In the genomic region with DNA sequence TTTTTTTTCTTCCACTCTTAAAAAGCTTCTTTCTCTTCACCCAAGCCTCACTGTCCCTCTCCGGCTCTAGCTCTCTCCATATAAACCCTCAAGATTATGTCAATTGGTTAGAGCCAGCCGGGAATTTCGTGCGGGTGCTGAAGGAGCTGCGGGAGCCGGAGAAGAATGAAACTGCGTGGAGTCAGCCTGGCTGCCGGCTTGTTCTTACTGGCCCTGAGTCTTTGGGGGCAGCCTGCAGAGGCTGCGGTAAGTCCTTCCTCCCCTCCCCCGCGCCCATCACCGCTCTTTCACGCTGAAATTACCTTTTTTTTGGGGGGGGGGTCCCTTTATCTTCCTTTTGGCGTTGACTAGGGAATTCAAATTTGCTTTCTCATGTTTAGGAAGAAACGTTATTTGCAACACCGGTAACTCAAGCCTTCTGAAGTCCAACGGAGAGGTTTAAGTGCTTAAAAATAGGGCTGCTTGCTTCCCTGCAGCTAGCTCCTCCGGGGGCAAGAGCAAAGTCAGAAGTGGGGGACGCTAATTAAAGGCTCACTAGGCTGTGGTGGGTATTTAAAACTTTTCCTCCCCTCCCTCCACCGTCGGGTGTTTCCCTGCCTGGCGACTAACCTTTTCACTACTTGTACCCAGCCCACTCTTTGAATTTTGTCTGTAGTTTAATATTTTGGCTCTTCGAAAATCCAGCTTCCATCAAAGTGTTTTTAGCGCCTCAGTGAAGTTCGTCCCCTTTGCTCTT, we compare ENCODE assay signal across 8 cellular contexts. TPM values are rescaled to one million over a fixed set of nuclear protein-coding genes. Genes with fewer than 3 reads are reported as not detected.
A peak's percentile ranks its signal among the peaks of the same experiment; 100 is the strongest.
DNase-seq lines count a peak whose midpoint lies in the region; ATAC-seq, FAIRE-seq and TF ChIP-seq lines count a peak whose summit lies in the region.

No MANE protein-coding gene starts in this region.

- peak overlapping the region; percentile 61 for H3K9ac ChIP-seq in endothelial cell of umbilical vein (replicated peaks; ENCODE audit: extremely low read depth, insufficient read depth, low read length)

- no peak for TF ChIP-seq POLR2A in endothelial cell of umbilical vein (IDR thresholded peaks at IDR 0.05; ENCODE audit: low read depth, low read length)

- no peak for ATAC-seq in naive thymus-derived CD8-positive, alpha-beta T cell
- ATAC-seq in HG03280 (IDR thresholded peaks at IDR 0.05; ENCODE audit: unreplicated experiment), result no peak
- ATAC-seq in HG02885 (IDR thresholded peaks at IDR 0.05; ENCODE audit: poor library complexity, unreplicated experiment), result no peak

- H3K9me1 ChIP-seq in endothelial cell of umbilical vein (replicated peaks; ENCODE audit: control insufficient read depth, extremely low read depth, insufficient read depth, low read length), result no peaks in the 10 kb centered on the region

- peaks cover 0 to 6% (median 2%) of the 10 kb centered on the region in 7 donors for H3K9me3 Mint-ChIP-seq in CD14-positive monocyte
- peaks cover 0 to 2% (median 0%) of the 10 kb centered on the region in 9 donors for H3K9me3 Mint-ChIP-seq in naive thymus-derived CD8-positive, alpha-beta T cell

- CTCF ChIA-PET in endothelial cell of umbilical vein (lab: Charles Lee), result interaction anchor here (3.8 kb wide), 1 partner anchor 215 kb away, joined by 15 read pairs; no protein-coding TSS in a partner anchor

- peaks cover 6% of the 10 kb centered on the region for H3K4me1 Mint-ChIP-seq in CD14-positive monocyte
- peaks cover 3 to 15% (median 9%) of the 10 kb centered on the region in 4 donors for H3K4me1 Mint-ChIP-seq in naive thymus-derived CD8-positive, alpha-beta T cell

- no peaks in the 10 kb centered on the region for H3K36me3 ChIP-seq in endothelial cell of umbilical vein (ENCODE audit: control insufficient read depth in 2 of 2, extremely low read depth in 1 of 2, insufficient read depth in 2 of 2, low read length in 2 of 2)

- H4K20me1 ChIP-seq in endothelial cell of umbilical vein (replicated peaks; ENCODE audit: control insufficient read depth, extremely low read depth, insufficient read depth, low read length), result no peaks in the 10 kb centered on the region

- no peaks in the 10 kb centered on the region for H3K36me3 Mint-ChIP-seq in CD14-positive monocyte
- no peaks in the 10 kb centered on the region for H3K36me3 Mint-ChIP-seq in naive thymus-derived CD8-positive, alpha-beta T cell

- peaks cover 8% of the 10 kb centered on the region for H3K4me1 ChIP-seq in endothelial cell of umbilical vein (ENCODE audit: control insufficient read depth, extremely low read depth, insufficient read depth, low read length)

- H3K79me2 ChIP-seq in endothelial cell of umbilical vein (ENCODE audit: control insufficient read depth, insufficient read depth, low read length), result peaks cover 7% of the 10 kb centered on the region

- intact Hi-C loops in CD14-positive monocyte (cut with micrococcal nuclease) (no loop called here), endothelial cell of umbilical vein (cut with micrococcal nuclease) (loop anchor here (2.0 kb wide), 1 partner anchor 41 kb away; no protein-coding TSS in a partner anchor)

- peak overlapping the region; percentile 19 for H3K27ac ChIP-seq in endothelial cell of umbilical vein (ENCODE audit: insufficient read depth, low read depth, low read length)

- BruUV-seq in endothelial cell of umbilical vein (replicated peaks; lab: Mats Ljungman, UMichigan), result TSS peak; percentile 59

- peaks cover 0 to 2% of the 10 kb centered on the region in 2 experiments for H3K27me3 ChIP-seq in endothelial cell of umbilical vein (ENCODE audit: control insufficient read depth in 2 of 2, insufficient read depth in 2 of 2, low read length in 2 of 2)

- H3K4me2 ChIP-seq in endothelial cell of umbilical vein (ENCODE audit: insufficient read depth, low read length), result peak overlapping the region; percentile 97

- TF ChIP-seq CTCF in CD14-positive monocyte (IDR thresholded peaks at IDR 0.05) (no peak), endothelial cell of umbilical vein (IDR thresholded peaks at IDR 0.05; ENCODE audit: extremely low read depth in 1 of 2, insufficient read depth in 1 of 2, low read depth in 1 of 2, low read length in 2 of 2) (no peak)

- FAIRE-seq in endothelial cell of umbilical vein (lab: Jason Lieb, UNC), result peak; percentile 64

- peak overlapping the region; percentile 37 to 76 (median 66) for H3K4me3 ChIP-seq in endothelial cell of umbilical vein (replicated peaks in 1 of 3; ENCODE audit: insufficient read depth in 1 of 3, low read depth in 1 of 3, low read length in 3 of 3)

- peak overlapping the region; percentile 95 for H2AFZ ChIP-seq in endothelial cell of umbilical vein (ENCODE audit: low read depth, low read length)

- dilution Hi-C loops in endothelial cell of umbilical vein (cut with MboI; ENCODE audit: extremely low pct_ligation_motif_present, low sequenced_read_pairs), result no loop called here

- H3K27me3 Mint-ChIP-seq in CD14-positive monocyte (ENCODE audit: low read depth in 3 of 3), result peaks cover 29 to 36% (median 35%) of the 10 kb centered on the region in 3 donors
- H3K27me3 Mint-ChIP-seq in naive thymus-derived CD8-positive, alpha-beta T cell, result peaks cover 10 to 20% (median 17%) of the 10 kb centered on the region in 5 donors

- H3K27ac Mint-ChIP-seq in CD14-positive monocyte, result no peak overlapping the region
- no peak overlapping the region for H3K27ac Mint-ChIP-seq in naive thymus-derived CD8-positive, alpha-beta T cell

- H3K4me3 Mint-ChIP-seq in CD14-positive monocyte, result peak overlapping the region; percentile 67 to 89
- H3K4me3 Mint-ChIP-seq in naive thymus-derived CD8-positive, alpha-beta T cell, result peak overlapping the region; percentile 38 to 78 (median 64)

- POLR2A ChIA-PET in endothelial cell of umbilical vein (lab: Charles Lee), result no interaction called here
- POLR2A ChIA-PET in naive thymus-derived CD8-positive, alpha-beta T cell (lab: Charles Lee), result no interaction called here

- no peaks in the 10 kb centered on the region for H3K9me3 ChIP-seq in endothelial cell of umbilical vein (replicated peaks; ENCODE audit: control insufficient read depth, insufficient read depth, low read length)

- no peak for DNase-seq in CD14-positive monocyte (ENCODE audit: low spot score)
- peak; percentile 41 for DNase-seq in NCI-H345 (lab: John Stamatoyannopoulos, UW)
- peak; percentile 55 for DNase-seq in endothelial cell of umbilical vein (ENCODE audit: low read depth, low spot score)
- no peak for DNase-seq in naive thymus-derived CD8-positive, alpha-beta T cell
- DNase-seq in OCI-M2 (lab: John Stamatoyannopoulos, UW; ENCODE audit: unreplicated experiment), result no peak
- DNase-seq in NK-92 treated with Interleukin-12 subunit alpha and Interleukin-12 subunit beta, amount 100 ng/mL, for 24 hours (lab: John Stamatoyannopoulos, UW), result no peak

TF ChIP-seq in endothelial cell of umbilical vein, 7 proteins besides CTCF, POLR2A, EP300 and RAD21:
- no peak for TF ChIP-seq POLR2AphosphoS5 (IDR thresholded peaks at IDR 0.05; ENCODE audit: insufficient read depth, low read depth, low read length)
- TF ChIP-seq MYC (IDR thresholded peaks at IDR 0.05; ENCODE audit: low read depth, low read length), result no peak
- TF ChIP-seq MAX (IDR thresholded peaks at IDR 0.05; ENCODE audit: insufficient read depth, insufficient read length), result no peak
- TF ChIP-seq EZH2 (IDR thresholded peaks at IDR 0.05; ENCODE audit: borderline replicate concordance, low read depth, low read length, severe bottlenecking), result no peak
- TF ChIP-seq GATA2 (IDR thresholded peaks at IDR 0.05; ENCODE audit: insufficient read depth, insufficient read length, low read depth, low read length), result no peak
- TF ChIP-seq FOS (IDR thresholded peaks at IDR 0.05; ENCODE audit: borderline replicate concordance, insufficient read depth, low read length), result no peak

RNA-seq across cellular contexts. Expression of gene COL4A5, which starts 0.5 kb away (rescaled TPM):
- polyA plus RNA-seq in CD14-positive monocyte, result not detected
- 15.4 and 28.1 TPM in 2 replicates for total RNA-seq in endothelial cell of umbilical vein
- 27.9 and 28.8 TPM in 2 replicates for polyA plus RNA-seq in endothelial cell of umbilical vein
- 18.7 and 21.3 TPM in 2 replicates for polyA plus RNA-seq in endothelial cell of umbilical vein (2011; cell fraction: cytosol; rRNA removed)
- polyA plus RNA-seq in endothelial cell of umbilical vein (2011; cell fraction: nucleus; rRNA removed), result 116 and 148 TPM in 2 replicates
- 36.2 and 40.3 TPM in 2 replicates for polyA plus RNA-seq in endothelial cell of umbilical vein (2012)
- polyA minus RNA-seq in endothelial cell of umbilical vein, result 44.0 and 46.5 TPM in 2 replicates
- 23.7 TPM for polyA minus RNA-seq in endothelial cell of umbilical vein (2011; cell fraction: cytosol; rRNA and poly(A)+ RNA removed)
- polyA minus RNA-seq in endothelial cell of umbilical vein (2011; cell fraction: nucleus; rRNA and poly(A)+ RNA removed), result 44.4 and 65.6 TPM in 2 replicates
- total RNA-seq in naive thymus-derived CD8-positive, alpha-beta T cell, result not detected
- not detected for polyA plus RNA-seq in naive thymus-derived CD8-positive, alpha-beta T cell

RNA-seq across cellular contexts. Expression of gene COL4A6, which starts 1.9 kb away (rescaled TPM):
- not detected for polyA plus RNA-seq in CD14-positive monocyte
- total RNA-seq in endothelial cell of umbilical vein, result 0.49 and 0.92 TPM in 2 replicates
- polyA plus RNA-seq in endothelial cell of umbilical vein, result 0.33 and 0.62 TPM in 2 replicates
- polyA plus RNA-seq in endothelial cell of umbilical vein (2011; cell fraction: cytosol; rRNA removed), result 0.80 and 0.89 TPM in 2 replicates
- 2.7 and 3.1 TPM in 2 replicates for polyA plus RNA-seq in endothelial cell of umbilical vein (2011; cell fraction: nucleus; rRNA removed)
- 2.0 and 2.6 TPM in 2 replicates for polyA plus RNA-seq in endothelial cell of umbilical vein (2012)
- 0.70 and 0.75 TPM in 2 replicates for polyA minus RNA-seq in endothelial cell of umbilical vein
- 19.7 TPM for polyA minus RNA-seq in endothelial cell of umbilical vein (2011; cell fraction: cytosol; rRNA and poly(A)+ RNA removed)
- polyA minus RNA-seq in endothelial cell of umbilical vein (2011; cell fraction: nucleus; rRNA and poly(A)+ RNA removed), result 0.82 and 1.9 TPM in 2 replicates
- not detected for total RNA-seq in naive thymus-derived CD8-positive, alpha-beta T cell
- not detected for polyA plus RNA-seq in naive thymus-derived CD8-positive, alpha-beta T cell

Comparison
In these comparisons a context has a peak if more than half of its experiments do, and no peak if none do; other contexts are left out.
1. DNase-seq: peak in NCI-H345 (single experiment) and endothelial cell of umbilical vein (single experiment); none in CD14-positive monocyte (single experiment), naive thymus-derived CD8-positive, alpha-beta T cell (0 of 10), OCI-M2 (single experiment) and NK-92 treated with Interleukin-12 subunit alpha and Interleukin-12 subunit beta, amount 100 ng/mL, for 24 hours (single experiment).
2. RNA of gene COL4A5, which starts 0.5 kb away (polyA plus RNA-seq): 18.7 to 148 TPM in endothelial cell of umbilical vein; not detected in CD14-positive monocyte and not detected in naive thymus-derived CD8-positive, alpha-beta T cell; every median in the first group is over 10 times any median in the second.